In genomic region chr11:6531267-6531752, GRCh38 we compare ENCODE assay signal across 8 cellular contexts. TPM values are rescaled to one million over a fixed set of nuclear protein-coding genes. Genes with fewer than 3 reads are reported as not detected.
A peak's percentile ranks its signal among the peaks of the same experiment; 100 is the strongest.
DNase-seq lines count a peak whose midpoint lies in the region; ATAC-seq and TF ChIP-seq lines count a peak whose summit lies in the region.

No MANE protein-coding gene starts in this region.

- H3K4me1 ChIP-seq in osteoblast (ENCODE audit: insufficient read depth, low read length): no peaks in the 10 kb centered on the region

- ATAC-seq in HG02678 (IDR thresholded peaks at IDR 0.05; ENCODE audit: unreplicated experiment) (no peak), HG02981 (IDR thresholded peaks at IDR 0.05; ENCODE audit: unreplicated experiment) (no peak)

- no peaks in the 10 kb centered on the region for H3K36me3 ChIP-seq in osteoblast (ENCODE audit: insufficient read depth, low read length)

- H4K20me1 ChIP-seq in osteoblast (ENCODE audit: insufficient read depth, low read length): no peaks in the 10 kb centered on the region

- no peaks in the 10 kb centered on the region for H3K79me2 ChIP-seq in osteoblast (ENCODE audit: insufficient read depth, low read length)

- H2AFZ ChIP-seq in osteoblast (ENCODE audit: low read length): no peak overlapping the region

- TF ChIP-seq CTCF in AG09309 (IDR thresholded peaks at IDR 0.05; ENCODE audit: control insufficient read depth, insufficient read depth, low read depth, low read length, missing control alignments): peak; percentile 81
- peak; percentile 73 for TF ChIP-seq CTCF in GM12864 (IDR thresholded peaks at IDR 0.05; ENCODE audit: low read depth, low read length, missing control alignments)
- peak; percentile 82 for TF ChIP-seq CTCF in LNCAP (IDR thresholded peaks at IDR 0.05)
- TF ChIP-seq CTCF in fibroblast of villous mesenchyme (IDR thresholded peaks at IDR 0.05; ENCODE audit: insufficient read depth, low read depth, low read length): peak; percentile 74
- peak; percentile 78 for TF ChIP-seq CTCF in osteoblast (IDR thresholded peaks at IDR 0.05; ENCODE audit: extremely low read depth, low read depth, low read length)

- H3K4me2 ChIP-seq in osteoblast (ENCODE audit: insufficient read depth, low read length): no peak overlapping the region

- DNase-seq in AG09309 (ENCODE audit: low read depth) (peak; percentile 8), GM12864 (ENCODE audit: low read depth) (peak; percentile 10), SW 1271 (lab: John Stamatoyannopoulos, UW) (peak; percentile 8 to 50), fibroblast of villous mesenchyme (ENCODE audit: low read depth) (peak; percentile 55), osteoblast (ENCODE audit: insufficient read length, low spot score, missing footprints) (peak; percentile 78)

- no peaks in the 10 kb centered on the region for H3K9me3 ChIP-seq in osteoblast (ENCODE audit: low read depth, low read length)

- no peaks in the 10 kb centered on the region for H3K27me3 ChIP-seq in osteoblast (ENCODE audit: insufficient read depth, low read length)

- H3K27ac ChIP-seq in osteoblast (ENCODE audit: low read depth, low read length): no peak overlapping the region

- H3K4me3 ChIP-seq in AG09309 (ENCODE audit: control insufficient read depth, low read depth, low read length) (no peak overlapping the region), GM12864 (ENCODE audit: low read depth, low read length) (no peak overlapping the region), fibroblast of villous mesenchyme (ENCODE audit: low read depth, low read length) (no peak overlapping the region), osteoblast (ENCODE audit: insufficient read depth, low read length) (no peak overlapping the region)

RNA-seq across cellular contexts. Expression of gene DNHD1, which starts 34.2 kb away (rescaled TPM):
- total RNA-seq in fibroblast of villous mesenchyme (6.1 and 7.3 TPM in 2 replicates), osteoblast (9.0 and 9.4 TPM in 2 replicates)

RNA-seq across cellular contexts. Expression of gene TIMM10B, which starts 50.0 kb away (rescaled TPM):
- total RNA-seq in fibroblast of villous mesenchyme (44.1 and 49.7 TPM in 2 replicates), osteoblast (52.7 and 55.4 TPM in 2 replicates)

RNA-seq across cellular contexts. Expression of gene ARFIP2, which starts 50.2 kb away (rescaled TPM):
- total RNA-seq in fibroblast of villous mesenchyme (61.2 and 66.9 TPM in 2 replicates), osteoblast (74.3 and 79.3 TPM in 2 replicates)

RNA-seq across cellular contexts. Expression of gene TRIM3, which starts 57.6 kb away (rescaled TPM):
- total RNA-seq in fibroblast of villous mesenchyme: 22.0 and 23.5 TPM in 2 replicates
- 25.3 and 36.2 TPM in 2 replicates for total RNA-seq in osteoblast

Comparison
In these comparisons a context has a peak if more than half of its experiments do, and no peak if none do; other contexts are left out.
1. DNase-seq: peak in every context shown above with its lines; median percentile 78 in osteoblast; 55 in fibroblast of villous mesenchyme; 29 in SW 1271; 10 in GM12864; 8 in AG09309.